ENCODE assay signal across 11 cellular contexts in genomic region chr3:57594144-57594543, GRCh38. TPM values are rescaled to one million over a fixed set of nuclear protein-coding genes. Genes with fewer than 3 reads are reported as not detected.
DNase-seq lines count a peak whose midpoint lies in the region; ATAC-seq and TF ChIP-seq lines count a peak whose summit lies in the region.
"Had no signal": no experiment of that assay in that cellular context is flagged by ENCODE, and none has a peak within 500 bp of the region (broad histone marks: within the 10 kb centered on the region; RNA-seq: fewer than 3 reads in every experiment).

No MANE protein-coding gene starts in this region.

- H3K18ac ChIP-seq in H9 (ENCODE audit: insufficient read length, low read depth, low read length) (no peak overlapping the region), neuronal stem cell (ENCODE audit: low read length) (no peak overlapping the region)

- H3K79me1 ChIP-seq in H9 (ENCODE audit: insufficient read depth, low read depth, low read length, poor library complexity, severe bottlenecking) (no peaks in the 10 kb centered on the region), neuronal stem cell (ENCODE audit: low read depth, low read length) (peaks cover 11% of the 10 kb centered on the region)

- no peaks in the 10 kb centered on the region for H3K27me3 ChIP-seq in CD4-positive, alpha-beta T cell (ENCODE audit: control insufficient read depth, insufficient read depth, low read length)
- H3K27me3 ChIP-seq in mammary epithelial cell (ENCODE audit: insufficient read depth, low read length): no peaks in the 10 kb centered on the region
- H3K27me3 ChIP-seq in H9 (ENCODE audit: insufficient read depth, low read length): no peaks in the 10 kb centered on the region
- H3K27me3 ChIP-seq in aorta (ENCODE audit: control insufficient read depth in 1 of 2, insufficient read depth in 2 of 2, low read length in 1 of 2): no peaks in the 10 kb centered on the region
- H3K27me3 ChIP-seq in neuronal stem cell (ENCODE audit: control insufficient read depth in 3 of 3, insufficient read depth in 3 of 3, low read depth in 1 of 3, low read length in 3 of 3): no peaks in the 10 kb centered on the region
- H3K27me3 ChIP-seq: right atrium auricular region had no signal

- no peak for DNase-seq in CD4-positive, alpha-beta T cell
- DNase-seq in NB4 (ENCODE audit: low read depth): no peak
- no peak for DNase-seq in mammary epithelial cell
- DNase-seq in H9: no peak
- no peak for DNase-seq in Right ventricle myocardium inferior (ENCODE audit: missing footprints)
- DNase-seq in aorta: no peak
- no peak for DNase-seq in neuronal stem cell (ENCODE audit: low spot score)
- DNase-seq: NCI-H748 treated with DMSO at 0.1 percent for 48 hours had no signal

- no peaks in the 10 kb centered on the region for H3K9me3 Mint-ChIP-seq in CD4-positive, alpha-beta T cell
- H3K9me3 Mint-ChIP-seq in nephron (no peaks in the 10 kb centered on the region), H9 (peaks cover 0 to 3% of the 10 kb centered on the region in 2 experiments; a peak in 2 of 5 replicates)

- BruUV-seq in mammary epithelial cell (replicated peaks; lab: Mats Ljungman, UMichigan): no TSS peak

- H3K4me1 ChIP-seq in mammary epithelial cell (ENCODE audit: insufficient read depth, low read length): peaks cover 29% of the 10 kb centered on the region
- H3K4me1 ChIP-seq in H9 (ENCODE audit: insufficient read depth, low read length): no peaks in the 10 kb centered on the region
- peaks cover 0 to 6% of the 10 kb centered on the region in 2 donors for H3K4me1 ChIP-seq in aorta (ENCODE audit: control insufficient read depth in 1 of 2, insufficient read depth in 2 of 2, low read length in 2 of 2)
- peaks cover 2 to 5% of the 10 kb centered on the region in 2 donors for H3K4me1 ChIP-seq in neuronal stem cell (ENCODE audit: control insufficient read depth in 2 of 2, insufficient read depth in 1 of 2, low read depth in 1 of 2, low read length in 2 of 2)

- peaks cover 2% of the 10 kb centered on the region for H3K36me3 ChIP-seq in mammary epithelial cell (ENCODE audit: insufficient read depth, low read length)
- no peaks in the 10 kb centered on the region for H3K36me3 ChIP-seq in aorta (ENCODE audit: control insufficient read depth in 1 of 2, insufficient read depth in 2 of 2, low read length in 1 of 2)
- H3K36me3 ChIP-seq in neuronal stem cell (replicated peaks in 1 of 2; ENCODE audit: control insufficient read depth in 2 of 2, insufficient read depth in 2 of 2, low read length in 2 of 2): peaks cover 0 to 48% of the 10 kb centered on the region in 2 donors
- H3K36me3 ChIP-seq: right atrium auricular region had no signal

- H3K4me2 ChIP-seq in mammary epithelial cell (ENCODE audit: insufficient read depth, low read depth, low read length) (peak overlapping the region; percentile 89), H9 (ENCODE audit: insufficient read depth, insufficient read length, low read length) (no peak overlapping the region), neuronal stem cell (ENCODE audit: insufficient read depth, low read length, poor library complexity, severe bottlenecking) (no peak overlapping the region)

- peaks cover 54% of the 10 kb centered on the region for H3K36me3 Mint-ChIP-seq in CD4-positive, alpha-beta T cell (ENCODE audit: low read depth)
- H3K36me3 Mint-ChIP-seq in nephron (ENCODE audit: low read depth): peaks cover 17% of the 10 kb centered on the region
- peaks cover 5 to 32% (median 25%) of the 10 kb centered on the region in 3 experiments for H3K36me3 Mint-ChIP-seq in H9 (ENCODE audit: insufficient read depth in 1 of 3, low read depth in 3 of 3)

- no peak overlapping the region for H3K27ac ChIP-seq in CD4-positive, alpha-beta T cell (ENCODE audit: low read depth, low read length)
- H3K27ac ChIP-seq in mammary epithelial cell (ENCODE audit: insufficient read depth, low read depth, low read length) (no peak overlapping the region), H9 (ENCODE audit: insufficient read length, low read depth, low read length) (no peak overlapping the region), aorta (ENCODE audit: low read depth in 1 of 2, low read length in 2 of 2) (no peak overlapping the region), neuronal stem cell (replicated peaks; ENCODE audit: low read length) (no peak overlapping the region)
- H3K27ac ChIP-seq: right atrium auricular region had no signal

- H2BK120ac ChIP-seq in H9 (ENCODE audit: low read depth, low read length, poor library complexity, severe bottlenecking): no peak overlapping the region
- no peak overlapping the region for H2BK120ac ChIP-seq in neuronal stem cell (ENCODE audit: low read depth, low read length)

- WGBS in mammary epithelial cell (ENCODE audit: low coverage, missing lambda C conversion rate): 77% methylated on average over 4 of the region's 4 CpGs
- no CpG with 5 or more reads among the region's 4 CpGs for WGBS in H9 (ENCODE audit: extremely low coverage, insufficient read length, low lambda C conversion rate)
- WGBS in aorta, 2 donors: 38 to 45% methylated on average over 4 of the region's 4 CpGs
- WGBS in neuronal stem cell (ENCODE audit: extremely low coverage in 2 of 2, insufficient read length in 2 of 2, insufficient replicate concordance in 1 of 2), 2 donors: no CpG with 5 or more reads among the region's 4 CpGs

- no peak overlapping the region for H2AFZ ChIP-seq in mammary epithelial cell (ENCODE audit: low read depth, low read length)
- no peak overlapping the region for H2AFZ ChIP-seq in H9 (ENCODE audit: low read length)
- no peak overlapping the region for H2AFZ ChIP-seq in neuronal stem cell (ENCODE audit: low read length)

- no peak for TF ChIP-seq POLR2A in NB4 (IDR thresholded peaks at IDR 0.05; ENCODE audit: extremely low read depth, insufficient read length)

- H4K20me1 ChIP-seq in mammary epithelial cell (ENCODE audit: insufficient read depth, low read length) (peaks cover 26% of the 10 kb centered on the region), H9 (ENCODE audit: control insufficient read depth, insufficient read depth, insufficient read length) (no peaks in the 10 kb centered on the region)

- ATAC-seq in CD4-positive, alpha-beta T cell (ENCODE audit: poor library complexity): no peak
- ATAC-seq in Right ventricle myocardium inferior (no peak), aorta (ENCODE audit: low FRiP score) (no peak)
- ATAC-seq: esophagus mucosa had no signal

- no peaks in the 10 kb centered on the region for H3K27me3 Mint-ChIP-seq in CD4-positive, alpha-beta T cell
- H3K27me3 Mint-ChIP-seq in nephron (ENCODE audit: low read depth) (no peaks in the 10 kb centered on the region), H9 (ENCODE audit: low read depth) (no peaks in the 10 kb centered on the region)

- no peaks in the 10 kb centered on the region for H3K23me2 ChIP-seq in H9 (ENCODE audit: insufficient read length, low read depth, low read length, poor library complexity, severe bottlenecking)

- H2BK12ac ChIP-seq in H9 (ENCODE audit: insufficient read length, low read depth, low read length) (no peak overlapping the region), neuronal stem cell (ENCODE audit: low read length) (no peak overlapping the region)

- H2BK5ac ChIP-seq in H9 (ENCODE audit: insufficient read length, low read length) (no peak overlapping the region), neuronal stem cell (ENCODE audit: low read length) (no peak overlapping the region)

- H3T11ph ChIP-seq in H9 (ENCODE audit: low read length): no peak overlapping the region

- H3K27ac Mint-ChIP-seq in CD4-positive, alpha-beta T cell: peak overlapping the region; percentile 97
- H3K27ac Mint-ChIP-seq in nephron (no peak overlapping the region), H9 (no peak overlapping the region)

- H3K9me3 ChIP-seq in CD4-positive, alpha-beta T cell (ENCODE audit: control insufficient read depth, low read length): no peaks in the 10 kb centered on the region
- no peaks in the 10 kb centered on the region for H3K9me3 ChIP-seq in mammary epithelial cell (replicated peaks; ENCODE audit: insufficient read depth, low read length)
- H3K9me3 ChIP-seq in H9 (ENCODE audit: control insufficient read depth, low read depth, low read length): no peaks in the 10 kb centered on the region
- no peaks in the 10 kb centered on the region for H3K9me3 ChIP-seq in aorta (ENCODE audit: control insufficient read depth, low read length)
- no peaks in the 10 kb centered on the region for H3K9me3 ChIP-seq in neuronal stem cell (replicated peaks in 1 of 2; ENCODE audit: control insufficient read depth in 2 of 2, insufficient read depth in 1 of 2, low read depth in 1 of 2, low read length in 2 of 2)
- H3K9me3 ChIP-seq: right atrium auricular region had no signal

- no peak overlapping the region for H4K5ac ChIP-seq in H9 (ENCODE audit: insufficient read length, low read depth, low read length)

- H3K4ac ChIP-seq in H9 (ENCODE audit: low read depth, low read length) (no peak overlapping the region), neuronal stem cell (ENCODE audit: low read length) (no peak overlapping the region)

- H3K23ac ChIP-seq in H9 (ENCODE audit: insufficient read length, low read depth, low read length) (no peak overlapping the region), neuronal stem cell (ENCODE audit: low read depth, low read length, poor library complexity) (no peak overlapping the region)

- in situ Hi-C loops in mammary epithelial cell (cut with MboI; ENCODE audit: low sequenced_read_pairs in 2 of 2): no loop called here

- H3K4me1 Mint-ChIP-seq in CD4-positive, alpha-beta T cell (ENCODE audit: low read depth): peaks cover 61% of the 10 kb centered on the region
- H3K4me1 Mint-ChIP-seq in nephron: peaks cover 44% of the 10 kb centered on the region
- peaks cover 21 to 26% of the 10 kb centered on the region in 2 experiments for H3K4me1 Mint-ChIP-seq in H9

- H3K4me3 ChIP-seq in NB4 (ENCODE audit: low read depth, low read length) (peak overlapping the region; percentile 96), mammary epithelial cell (replicated peaks in 1 of 3; ENCODE audit: insufficient read depth in 1 of 3, low read depth in 2 of 3, low read length in 3 of 3) (peak overlapping the region in 2 of 3 experiments; percentile 85 to 94), aorta (ENCODE audit: low read length in 2 of 2) (peak overlapping the region in 1 of 2 donors; percentile 19), neuronal stem cell (ENCODE audit: low read length in 2 of 2) (no peak overlapping the region)

- H3K9ac ChIP-seq in mammary epithelial cell (ENCODE audit: insufficient read depth, low read length) (no peak overlapping the region), H9 (ENCODE audit: extremely low read depth, insufficient read length, low read length) (no peak overlapping the region), neuronal stem cell (ENCODE audit: low read depth, low read length, poor library complexity) (no peak overlapping the region)

- peak overlapping the region; percentile 85 for H3K4me3 Mint-ChIP-seq in CD4-positive, alpha-beta T cell
- H3K4me3 Mint-ChIP-seq in nephron (peak overlapping the region; percentile 92 to 97 (median 94)), H9 (peak overlapping the region in 1 of 2 experiments; percentile 25; a peak in 1 of 5 replicates)

- intact Hi-C loops in CD4-positive, alpha-beta T cell (cut with DNase I, micrococcal nuclease): no loop called here
- intact Hi-C loops in mammary epithelial cell (cut with micrococcal nuclease): no loop called here
- intact Hi-C loops in Right ventricle myocardium inferior (cut with DNase I): loop anchor here (10.0 kb wide), 1 partner anchor 161 kb away; the partner anchor contains the start of gene SLMAP
- intact Hi-C loops in aorta (cut with DNase I): loop anchor here in 1 of 2 donors (5.0 kb wide), 1 partner anchor 37 kb away; the partner anchor contains the start of gene PDE12

- no peak overlapping the region for H3K56ac ChIP-seq in H9 (ENCODE audit: insufficient read length, low read depth, low read length)

- H3K79me2 ChIP-seq in mammary epithelial cell (ENCODE audit: insufficient read depth, low read length) (peaks cover 88% of the 10 kb centered on the region), H9 (ENCODE audit: insufficient read depth, low read length) (peaks cover 44% of the 10 kb centered on the region; the same call in 1 of the 2 replicates)

- CTCF ChIA-PET in CD4-positive, alpha-beta T cell (lab: Charles Lee): interaction anchor here (1.3 kb wide), 1 partner anchor 38 kb away, joined by 3 read pairs; the partner anchor contains the start of gene PDE12
- CTCF ChIA-PET in mammary epithelial cell (lab: Charles Lee; ENCODE audit: low non-redundant PET): interaction anchor here (0.7 kb wide), 1 partner anchor 196 kb away, joined by 3 read pairs; no protein-coding TSS in a partner anchor

- POLR2A ChIA-PET in CD4-positive, alpha-beta T cell (lab: Charles Lee): interaction anchor here (7.0 kb wide), 1 partner anchor 38 kb away, joined by 190 read pairs; the partner anchor contains the start of gene PDE12

- no peak overlapping the region for H2BK15ac ChIP-seq in H9 (ENCODE audit: low read depth, low read length)
- H2BK15ac ChIP-seq in neuronal stem cell (ENCODE audit: low read length): no peak overlapping the region

- H4K8ac ChIP-seq in H9 (replicated peaks; ENCODE audit: insufficient read length, low read depth, low read length) (no peak overlapping the region), neuronal stem cell (ENCODE audit: low read depth, low read length) (no peak overlapping the region)

- no peak overlapping the region for H2BK20ac ChIP-seq in H9 (ENCODE audit: low read depth, low read length, poor library complexity, severe bottlenecking)

- H3K14ac ChIP-seq in H9 (ENCODE audit: insufficient read depth, low read length): no peak overlapping the region
- H3K14ac ChIP-seq in neuronal stem cell (ENCODE audit: low read length): no peak overlapping the region

- H2AK5ac ChIP-seq in H9 (ENCODE audit: insufficient read length, low read length): no peak overlapping the region
- H2AK5ac ChIP-seq in neuronal stem cell (ENCODE audit: low read depth, low read length): no peak overlapping the region

- dilution Hi-C loops in mammary epithelial cell (cut with HindIII; ENCODE audit: low sequenced_read_pairs): no loop called here

- no peak for TF ChIP-seq CTCF in CD4-positive, alpha-beta T cell (IDR thresholded peaks at IDR 0.05)
- TF ChIP-seq CTCF in NB4 (IDR thresholded peaks at IDR 0.05; ENCODE audit: low read depth, low read length) (no peak), mammary epithelial cell (conservative IDR thresholded peaks at IDR 0.05 in 1 of 2, IDR thresholded peaks at IDR 0.05 in 1 of 2; ENCODE audit: extremely low read depth in 1 of 2, insufficient read depth in 1 of 2, low read depth in 1 of 2, low read length in 2 of 2) (no peak), nephron (IDR thresholded peaks at IDR 0.05; ENCODE audit: unreplicated experiment in 3 of 3) (no peak), H9 (conservative IDR thresholded peaks at IDR 0.05) (no peak)

- H4K91ac ChIP-seq in H9 (ENCODE audit: insufficient read length, low read depth, low read length): no peak overlapping the region
- no peak overlapping the region for H4K91ac ChIP-seq in neuronal stem cell (ENCODE audit: low read depth, low read length, poor library complexity)

RNA-seq across cellular contexts. Expression of gene ARF4, which starts 3.0 kb away (rescaled TPM):
- 10 to 100 TPM; 56.7 to 59.9 TPM for total RNA-seq in CD4-positive, alpha-beta T cell
- 100 to 1,000 TPM; 202 to 208 TPM for total RNA-seq in mammary epithelial cell
- polyA plus RNA-seq in mammary epithelial cell: 218 TPM
- 407 TPM for polyA minus RNA-seq in mammary epithelial cell
- 160 TPM in 2 replicates for total RNA-seq in H9 (2021)
- total RNA-seq in Right ventricle myocardium inferior: 66.4 TPM
- total RNA-seq in aorta: 100 to 1,000 TPM; 148 TPM
- polyA plus RNA-seq in aorta: 100 to 1,000 TPM; 174 to 211 TPM
- 201 TPM for polyA plus RNA-seq in neuronal stem cell (2013, experiment 1 of 2)
- polyA plus RNA-seq in neuronal stem cell (2013, experiment 2 of 2): 197 TPM

RNA-seq across cellular contexts. Expression of gene PDE12, which starts 38.1 kb away (rescaled TPM):
- 10 to 100 TPM; 40.5 to 40.9 TPM for total RNA-seq in CD4-positive, alpha-beta T cell
- total RNA-seq in mammary epithelial cell (10 to 100 TPM; 22.4 to 26.7 TPM), H9 (2021) (16.8 and 18.9 TPM in 2 replicates), Right ventricle myocardium inferior (10.3 TPM), aorta (10 to 100 TPM; 14.8 to 15.4 TPM)
- polyA plus RNA-seq in mammary epithelial cell (16.7 TPM), aorta (1 to 10 TPM; 3.1 TPM)
- 44.3 TPM for polyA minus RNA-seq in mammary epithelial cell
- polyA plus RNA-seq in neuronal stem cell (2013, experiment 1 of 2): 5.6 TPM
- polyA plus RNA-seq in neuronal stem cell (2013, experiment 2 of 2): 5.8 TPM

RNA-seq across cellular contexts. Expression of gene DNAH12, which starts 50.0 kb away (rescaled TPM):
- total RNA-seq in CD4-positive, alpha-beta T cell: under 1 TPM in 1 of 2 experiments, not detected in 1; 0.19 TPM
- total RNA-seq in mammary epithelial cell (under 1 TPM in 1 of 2 donors, not detected in 1; under 0.01 TPM), H9 (2021) (not detected in 2 replicates), Right ventricle myocardium inferior (not detected), aorta (under 1 TPM; 0.10 to 0.18 TPM)
- polyA plus RNA-seq in mammary epithelial cell (0.02 TPM), aorta (not detected)
- not detected for polyA minus RNA-seq in mammary epithelial cell
- 0.25 TPM for polyA plus RNA-seq in neuronal stem cell (2013, experiment 1 of 2)
- 0.10 TPM for polyA plus RNA-seq in neuronal stem cell (2013, experiment 2 of 2)

Comparison
In these comparisons a context has a peak if more than half of its experiments do, and no peak if none do; other contexts are left out.
1. H3K4me3 ChIP-seq: peak in NB4 (single experiment) and mammary epithelial cell (2 of 3); none in neuronal stem cell (0 of 2).